Comparison of ENCODE assay signal across 30 cellular contexts in the genomic region with DNA sequence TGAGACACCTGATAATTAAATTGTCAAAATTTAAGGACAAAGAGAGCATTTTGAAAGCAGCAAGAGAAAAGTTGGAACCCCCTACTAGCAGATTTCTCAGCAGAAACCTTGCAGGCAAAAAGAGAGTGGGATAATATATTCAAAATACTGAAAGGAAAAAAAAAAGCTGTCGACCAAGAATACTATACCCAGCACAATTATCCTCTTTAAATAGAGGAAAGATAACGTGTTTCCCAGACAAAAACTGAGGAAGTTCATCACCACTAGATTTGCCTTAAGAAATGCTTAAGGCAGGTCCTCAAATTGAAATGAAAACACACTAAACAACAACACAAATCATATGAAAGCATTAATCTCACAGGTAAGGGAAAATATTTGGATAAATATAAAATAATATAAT. TPM values are rescaled to one million over a fixed set of nuclear protein-coding genes. Genes with fewer than 3 reads are reported as not detected.
"Had no signal": no experiment of that assay in that cellular context is flagged by ENCODE, and none has a peak within 500 bp of the region (broad histone marks: within the 10 kb centered on the region; RNA-seq: fewer than 3 reads in every experiment).

No MANE protein-coding gene starts in this region.

- H3K4me1 ChIP-seq: stomach, suprapubic skin, testis, tibial nerve, transverse colon, upper lobe of left lung, upper lobe of right lung, uterus, vagina had no signal

- H3K4me1 Mint-ChIP-seq: stimulated activated effector memory CD8-positive, alpha-beta T cell treated with anti-CD3 and anti-CD28 coated beads, Interleukin-12 subunit alpha, Interleukin-12 subunit beta, amount 100 ng/mL, for 72 hours; stimulated activated memory B cell treated with anti-CD40 and anti-IgM and Interleukin-4, amounts not matched to agents 10 μg/mL and 1 μg/mL and 100 μg/mL, for 72 hours; stimulated activated naive B cell treated with anti-CD40 and anti-IgM and Interleukin-4, amounts not matched to agents 10 μg/mL and 1 μg/mL and 100 μg/mL, for 72 hours; stimulated activated naive CD8-positive, alpha-beta T cell treated with anti-CD3 and anti-CD28 coated beads, Interleukin-15, amount 100 ng/mL, for 72 hours had no signal

- H3K27ac Mint-ChIP-seq: stimulated activated effector memory CD8-positive, alpha-beta T cell treated with anti-CD3 and anti-CD28 coated beads, Interleukin-12 subunit alpha, Interleukin-12 subunit beta, amount 100 ng/mL, for 72 hours; stimulated activated memory B cell treated with anti-CD40 and anti-IgM and Interleukin-4, amounts not matched to agents 10 μg/mL and 1 μg/mL and 100 μg/mL, for 72 hours; stimulated activated naive B cell treated with anti-CD40 and anti-IgM and Interleukin-4, amounts not matched to agents 10 μg/mL and 1 μg/mL and 100 μg/mL, for 72 hours; stimulated activated naive CD8-positive, alpha-beta T cell treated with anti-CD3 and anti-CD28 coated beads, Interleukin-15, amount 100 ng/mL, for 72 hours; stimulated activated naive CD8-positive, alpha-beta T cell treated with anti-CD3 and anti-CD28 coated beads, Interleukin-15, Interleukin-2, amounts not matched to agents 100 ng/mL and 50 ng/mL, for 24 hours; type B pancreatic cell had no signal

- FAIRE-seq: urothelium cell line had no signal

- H3K4me3 ChIP-seq: stomach, suprapubic skin, testis, thoracic aorta, thyroid gland, tibial artery, tibial nerve, transverse colon, upper lobe of left lung, upper lobe of right lung, uterus, vagina had no signal

- H3K36me3 Mint-ChIP-seq: stimulated activated effector memory CD8-positive, alpha-beta T cell treated with anti-CD3 and anti-CD28 coated beads, Interleukin-12 subunit alpha, Interleukin-12 subunit beta, amount 100 ng/mL, for 72 hours; type B pancreatic cell had no signal

- H3K4me3 Mint-ChIP-seq: stimulated activated effector memory CD8-positive, alpha-beta T cell treated with anti-CD3 and anti-CD28 coated beads, Interleukin-12 subunit alpha, Interleukin-12 subunit beta, amount 100 ng/mL, for 72 hours; stimulated activated memory B cell treated with anti-CD40 and anti-IgM and Interleukin-4, amounts not matched to agents 10 μg/mL and 1 μg/mL and 100 μg/mL, for 72 hours; stimulated activated naive B cell treated with anti-CD40 and anti-IgM and Interleukin-4, amounts not matched to agents 10 μg/mL and 1 μg/mL and 100 μg/mL, for 72 hours; stimulated activated naive CD8-positive, alpha-beta T cell treated with anti-CD3 and anti-CD28 coated beads, Interleukin-15, amount 100 ng/mL, for 72 hours; stimulated activated naive CD8-positive, alpha-beta T cell treated with anti-CD3 and anti-CD28 coated beads, Interleukin-15, Interleukin-2, amounts not matched to agents 100 ng/mL and 50 ng/mL, for 24 hours; type B pancreatic cell had no signal

- H3K27me3 Mint-ChIP-seq: type B pancreatic cell had no signal

- H3K27ac ChIP-seq: stomach, suprapubic skin, testis, thoracic aorta, thyroid gland, tibial artery, tibial nerve, transverse colon, upper lobe of left lung, upper lobe of right lung, uterus, vagina had no signal

- H3K9me3 ChIP-seq: testis, thyroid gland, upper lobe of right lung had no signal

- ATAC-seq: stimulated activated effector memory CD8-positive, alpha-beta T cell treated with anti-CD3 and anti-CD28 coated beads, Interleukin-12 subunit alpha, Interleukin-12 subunit beta, amount 100 ng/mL, for 72 hours; stimulated activated memory B cell treated with anti-CD40 and anti-IgM and Interleukin-4, amounts not matched to agents 10 μg/mL and 1 μg/mL and 100 μg/mL, for 72 hours; stimulated activated naive B cell treated with anti-CD40 and anti-IgM and Interleukin-4, amounts not matched to agents 10 μg/mL and 1 μg/mL and 100 μg/mL, for 72 hours; stimulated activated naive CD8-positive, alpha-beta T cell treated with anti-CD3 and anti-CD28 coated beads, Interleukin-15, amount 100 ng/mL, for 72 hours; stimulated activated naive CD8-positive, alpha-beta T cell treated with anti-CD3 and anti-CD28 coated beads, Interleukin-15, Interleukin-2, amounts not matched to agents 100 U/mL and 50 U/mL, for 24 hours; upper lobe of right lung had no signal

- H3K27me3 ChIP-seq: stomach, suprapubic skin, testis, thyroid gland, tibial artery, tibial nerve, transverse colon, upper lobe of left lung, upper lobe of right lung, uterus, vagina had no signal

- H3K36me3 ChIP-seq: stomach, suprapubic skin, thoracic aorta, thyroid gland, transverse colon, upper lobe of left lung, upper lobe of right lung, uterus, vagina had no signal

- DNase-seq: stimulated activated CD4-positive, alpha-beta T cell treated with anti-CD3 and anti-CD28 coated beads, Interleukin-2, amount 100 ng/mL, for 48 hours; stimulated activated CD4-positive, alpha-beta T cell treated with anti-CD3 and anti-CD28 coated beads, Interleukin-4, amount 100 ng/mL, for 1 hour; stimulated activated CD4-positive, alpha-beta T cell treated with anti-CD3 and anti-CD28 coated beads, Interleukin-4, amount 100 ng/mL, for 4 hours; stimulated activated CD8-positive, alpha-beta memory T cell treated with anti-CD3 and anti-CD28 coated beads, Interleukin-4, amount 100 ng/mL, for 48 hours; stimulated activated naive B cell treated with anti-CD40 and anti-IgM and Interleukin-4, amounts not matched to agents 10 μg/mL and 1 μg/mL and 100 μg/mL, for 72 hours; stimulated activated naive CD4-positive, alpha-beta T cell; stimulated activated naive CD4-positive, alpha-beta T cell treated with Interleukin-2 at 50 U/mL for 16 hours; stimulated activated naive CD8-positive, alpha-beta T cell treated with anti-CD3 and anti-CD28 coated beads, Interleukin-15, amount 100 ng/mL, for 72 hours; stimulated activated naive CD8-positive, alpha-beta T cell treated with anti-CD3 and anti-CD28 coated beads, Interleukin-15, Interleukin-2, amounts not matched to agents 100 U/mL and 50 U/mL, for 24 hours; stomach; substantia nigra; testis; thyroid gland; tibial artery; transverse colon; trophoblast cell; upper lobe of left lung; upper lobe of right lung; uterus had no signal

RNA-seq across cellular contexts. Expression of gene HSD17B3, which starts 27.0 kb away (rescaled TPM):
- total RNA-seq: ureter, urinary bladder, vagina had no signal
